ENCODE assay signal across 15 cellular contexts in genomic region chr5:83919071-83920041, GRCh38.
DNase-seq lines count a peak whose midpoint lies in the region; ATAC-seq and TF ChIP-seq lines count a peak whose summit lies in the region.
"Had no signal": no experiment of that assay in that cellular context is flagged by ENCODE, and none has a peak within 500 bp of the region (broad histone marks: within the 10 kb centered on the region; RNA-seq: fewer than 3 reads in every experiment).

No MANE protein-coding gene starts in this region.

- H3K4me1 ChIP-seq in ovary (ENCODE audit: insufficient read depth), result peaks cover 3% of the 10 kb centered on the region
- H3K4me1 ChIP-seq: Caco-2 had no signal

- no peaks in the 10 kb centered on the region for H3K36me3 Mint-ChIP-seq in WTC11
- no peaks in the 10 kb centered on the region for H3K36me3 Mint-ChIP-seq in nephron progenitor cell (ENCODE audit: low read depth)

- H3K27me3 Mint-ChIP-seq in WTC11 (ENCODE audit: low read depth) (no peaks in the 10 kb centered on the region), nephron progenitor cell (ENCODE audit: low read depth, poor library complexity) (peaks cover 4% of the 10 kb centered on the region)
- H3K27me3 Mint-ChIP-seq: activated CD8-positive, alpha-beta T cell treated with anti-CD3 and anti-CD28 coated beads for 36 hours had no signal

- CTCF ChIA-PET in WTC11 (lab: Charles Lee), result interaction anchor here (1.0 kb wide), 1 partner anchor 8 kb away, joined by 4 read pairs; no protein-coding TSS in a partner anchor

- H3K9me3 Mint-ChIP-seq in WTC11 (peaks cover 7% of the 10 kb centered on the region), nephron progenitor cell (peaks cover 12% of the 10 kb centered on the region)
- H3K9me3 Mint-ChIP-seq: activated CD8-positive, alpha-beta T cell treated with anti-CD3 and anti-CD28 coated beads for 36 hours had no signal

- DNase-seq in WTC11 (ENCODE audit: low spot score) (no peak), non-pigmented ciliary epithelial cell (ENCODE audit: low read depth) (peak; percentile 43), GF-D8 (lab: John Stamatoyannopoulos, UW) (no peak), nephron progenitor cell (no peak), ovary (no peak)
- no peak for DNase-seq in stimulated activated CD4-positive, alpha-beta T cell treated with anti-CD3 and anti-CD28 coated beads, Interleukin-4, amount 100 ng/mL, for 24 hours
- DNase-seq: activated CD8-positive, alpha-beta T cell treated with anti-CD3 and anti-CD28 coated beads for 36 hours; Caco-2; kidney glomerular epithelial cell; NCI-H2171; posterior cingulate gyrus; SHP77; trophoblast cell had no signal

- H3K27ac ChIP-seq in ovary, result no peak overlapping the region

- ATAC-seq in GM19395 (IDR thresholded peaks at IDR 0.05; ENCODE audit: unreplicated experiment), result peak; percentile 80
- peak; percentile 70 for ATAC-seq in HG03565 (IDR thresholded peaks at IDR 0.05; ENCODE audit: unreplicated experiment)
- ATAC-seq in WTC11, result peak; percentile 38; the same call in 1 of the 2 replicates
- ATAC-seq: activated CD8-positive, alpha-beta T cell treated with anti-CD3 and anti-CD28 coated beads for 36 hours had no signal

- no peak for TF ChIP-seq EP300 in ovary (IDR thresholded peaks at IDR 0.05)

- H3K9me3 ChIP-seq in ovary, result no peaks in the 10 kb centered on the region
- H3K9me3 ChIP-seq: Caco-2 had no signal

- no peaks in the 10 kb centered on the region for H3K36me3 ChIP-seq in ovary

- H3K4me3 ChIP-seq in ovary, result no peak overlapping the region

- no peak for TF ChIP-seq POLR2A in ovary (IDR thresholded peaks at IDR 0.05)

- H3K4me3 Mint-ChIP-seq in WTC11, result no peak overlapping the region
- H3K4me3 Mint-ChIP-seq in nephron progenitor cell, result no peak overlapping the region
- H3K4me3 Mint-ChIP-seq: activated CD8-positive, alpha-beta T cell treated with anti-CD3 and anti-CD28 coated beads for 36 hours had no signal

- H3K27ac Mint-ChIP-seq in WTC11 (peak overlapping the region; percentile 73; the same call in 1 of the 2 replicates), nephron progenitor cell (no peak overlapping the region)
- H3K27ac Mint-ChIP-seq: activated CD8-positive, alpha-beta T cell treated with anti-CD3 and anti-CD28 coated beads for 36 hours had no signal

- H3K27me3 ChIP-seq in ovary, result no peaks in the 10 kb centered on the region

- TF ChIP-seq CTCF in WTC11 (IDR thresholded peaks at IDR 0.05), result no peak
- TF ChIP-seq CTCF in nephron progenitor cell (IDR thresholded peaks at IDR 0.05), result no peak
- TF ChIP-seq CTCF in ovary (IDR thresholded peaks at IDR 0.05), result no peak

- POLR2A ChIA-PET in WTC11 (lab: Charles Lee), result no interaction called here

- intact Hi-C loops in ovary (cut with DNase I), result no loop called here

- 72 to 80% (median 74%) methylated on average over 4 of the region's 4 CpGs for WGBS in ovary, 3 donors

- H3K4me1 Mint-ChIP-seq in WTC11, result peaks cover 14% of the 10 kb centered on the region
- H3K4me1 Mint-ChIP-seq in nephron progenitor cell, result peaks cover 11% of the 10 kb centered on the region

TF ChIP-seq in WTC11, 78 proteins besides CTCF, POLR2A, EP300 and RAD21 (continues in another document):
- TF ChIP-seq NR2C2 (CRISPR knock-in tag; IDR thresholded peaks at IDR 0.05), result no peak
- no peak for TF ChIP-seq SOX15 (CRISPR knock-in tag; IDR thresholded peaks at IDR 0.05)
- no peak for TF ChIP-seq ETV6 (CRISPR knock-in tag; IDR thresholded peaks at IDR 0.05)
- TF ChIP-seq USF2 (CRISPR knock-in tag; IDR thresholded peaks at IDR 0.05), result no peak
- TF ChIP-seq NR3C1 (CRISPR knock-in tag; conservative IDR thresholded peaks at IDR 0.05; ENCODE audit: low read depth), result no peak
- TF ChIP-seq IRF1 (CRISPR knock-in tag; IDR thresholded peaks at IDR 0.05), result no peak
- TF ChIP-seq ZNF281 (CRISPR knock-in tag; IDR thresholded peaks at IDR 0.05), result no peak
- no peak for TF ChIP-seq PRRX2 (CRISPR knock-in tag; IDR thresholded peaks at IDR 0.05)
- no peak for TF ChIP-seq ZNF532 (CRISPR knock-in tag; IDR thresholded peaks at IDR 0.05; ENCODE audit: borderline replicate concordance)
- no peak for TF ChIP-seq GTF2I (CRISPR knock-in tag; conservative IDR thresholded peaks at IDR 0.05)
- no peak for TF ChIP-seq SP1 (CRISPR knock-in tag; conservative IDR thresholded peaks at IDR 0.05)
- TF ChIP-seq OVOL2 (CRISPR knock-in tag; IDR thresholded peaks at IDR 0.05; ENCODE audit: borderline replicate concordance), result no peak
- no peak for TF ChIP-seq ZNF416 (CRISPR knock-in tag; IDR thresholded peaks at IDR 0.05)
- TF ChIP-seq ATF6 (CRISPR knock-in tag; IDR thresholded peaks at IDR 0.05), result no peak
